8 cellular contexts compared by ENCODE assay signal in the genomic region with DNA sequence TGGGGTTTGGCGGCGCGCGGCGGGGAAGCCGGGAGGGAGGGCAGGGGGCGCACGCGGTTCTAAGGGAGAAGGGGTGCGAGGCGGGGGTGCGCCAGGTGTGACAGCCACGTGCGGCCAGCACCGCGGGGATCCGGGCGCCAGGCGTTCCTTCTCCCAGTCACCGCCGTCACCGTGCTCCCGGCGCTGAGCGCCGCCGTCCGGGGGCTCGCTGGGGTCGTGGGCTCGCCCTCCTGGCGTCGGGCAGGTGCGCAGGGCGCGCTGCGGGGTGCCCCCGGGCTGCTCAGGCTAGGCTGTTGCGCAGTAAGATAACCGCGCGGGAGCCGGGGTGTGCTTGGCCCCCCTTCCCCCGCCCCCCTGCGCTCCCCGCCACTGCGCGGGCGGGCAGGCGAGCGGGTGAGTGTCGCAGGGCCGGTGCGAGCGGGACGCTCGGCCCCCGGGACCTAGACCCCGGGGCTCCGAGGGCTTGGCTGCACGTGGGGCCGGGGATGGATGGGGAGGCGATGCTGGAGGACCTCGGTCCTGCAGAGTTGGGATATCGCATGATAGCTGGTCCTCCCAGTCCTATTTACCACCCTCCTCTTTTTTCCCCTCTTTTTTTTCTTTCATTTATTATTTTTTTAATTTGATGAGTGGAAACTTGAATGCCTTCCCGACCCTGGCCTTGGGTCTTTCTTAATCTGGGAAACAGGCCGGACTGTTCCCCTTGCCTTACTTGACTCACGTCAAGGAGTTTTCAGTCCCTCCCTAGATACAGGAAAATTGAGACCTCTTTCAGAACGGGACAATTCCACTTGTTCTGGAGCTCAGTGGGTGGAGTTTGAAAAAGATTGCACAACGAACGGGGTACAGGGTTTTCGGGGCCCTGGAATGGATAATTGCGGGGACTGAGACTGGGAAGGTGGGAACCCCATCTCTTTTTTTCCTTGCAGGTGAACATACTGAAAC. TPM values are rescaled to one million over a fixed set of nuclear protein-coding genes. Genes with fewer than 3 reads are reported as not detected.
DNase-seq lines count a peak whose midpoint lies in the region; ATAC-seq lines count a peak whose summit lies in the region.

No MANE protein-coding gene starts in this region.

- peak overlapping the region; percentile 16 for H3K27ac Mint-ChIP-seq in activated CD4-positive, alpha-beta memory T cell treated with anti-CD3 and anti-CD28 coated beads, Interleukin-2, amount 10 ng/mL, durations not matched to agents 7 days and 5 days
- H3K27ac Mint-ChIP-seq in effector memory CD8-positive, alpha-beta T cell, result peak overlapping the region; percentile 94 to 95

- POLR2A ChIA-PET in activated CD4-positive, alpha-beta memory T cell treated with anti-CD3 and anti-CD28 coated beads, Interleukin-2, amount 10 ng/mL, durations not matched to agents 7 days and 5 days (lab: Charles Lee), result interaction anchor here (2.7 kb wide), 1 partner anchor 67 kb away, joined by 13 read pairs; the partner anchor contains the start of gene SYAP1

- DNase-seq in NCI-H82 (lab: John Stamatoyannopoulos, UW), result peak; percentile 37
- DNase-seq in NCI-H82 treated with DMSO at 0.1 percent for 48 hours (lab: John Stamatoyannopoulos, UW; ENCODE audit: unreplicated experiment), result no peak
- DNase-seq in Jurkat, Clone E6-1 (ENCODE audit: low read depth, low spot score), result no peak
- peak; percentile 31 for DNase-seq in activated CD4-positive, alpha-beta memory T cell treated with anti-CD3 and anti-CD28 coated beads, Interleukin-2, amount 10 ng/mL, durations not matched to agents 7 days and 5 days
- peak; percentile 15 to 26 (median 17) for DNase-seq in effector memory CD8-positive, alpha-beta T cell
- peak; percentile 5 to 67 (median 42) for DNase-seq in stimulated activated naive CD4-positive, alpha-beta T cell (lab: John Stamatoyannopoulos, UW)
- DNase-seq in GDM1 (lab: John Stamatoyannopoulos, UW), result no peak

- no peaks in the 10 kb centered on the region for H3K27me3 ChIP-seq in mononuclear cell (ENCODE audit: insufficient read depth, low read length)

- CTCF ChIA-PET in activated CD4-positive, alpha-beta memory T cell treated with anti-CD3 and anti-CD28 coated beads, Interleukin-2, amount 10 ng/mL, durations not matched to agents 7 days and 5 days (lab: Charles Lee), result no interaction called here

- H3K27me3 Mint-ChIP-seq in activated CD4-positive, alpha-beta memory T cell treated with anti-CD3 and anti-CD28 coated beads, Interleukin-2, amount 10 ng/mL, durations not matched to agents 7 days and 5 days, result no peaks in the 10 kb centered on the region
- no peaks in the 10 kb centered on the region for H3K27me3 Mint-ChIP-seq in effector memory CD8-positive, alpha-beta T cell

- H3K9me3 ChIP-seq in mononuclear cell (ENCODE audit: low read depth, low read length), result no peaks in the 10 kb centered on the region

- peaks cover 6% of the 10 kb centered on the region for H3K36me3 Mint-ChIP-seq in activated CD4-positive, alpha-beta memory T cell treated with anti-CD3 and anti-CD28 coated beads, Interleukin-2, amount 10 ng/mL, durations not matched to agents 7 days and 5 days (ENCODE audit: low read depth)
- peaks cover 20% of the 10 kb centered on the region for H3K36me3 Mint-ChIP-seq in effector memory CD8-positive, alpha-beta T cell (ENCODE audit: insufficient read depth)

- no peaks in the 10 kb centered on the region for H3K9me3 Mint-ChIP-seq in activated CD4-positive, alpha-beta memory T cell treated with anti-CD3 and anti-CD28 coated beads, Interleukin-2, amount 10 ng/mL, durations not matched to agents 7 days and 5 days
- no peaks in the 10 kb centered on the region for H3K9me3 Mint-ChIP-seq in effector memory CD8-positive, alpha-beta T cell

- peaks cover 19% of the 10 kb centered on the region for H3K4me1 Mint-ChIP-seq in activated CD4-positive, alpha-beta memory T cell treated with anti-CD3 and anti-CD28 coated beads, Interleukin-2, amount 10 ng/mL, durations not matched to agents 7 days and 5 days
- peaks cover 3 to 13% of the 10 kb centered on the region in 2 donors for H3K4me1 Mint-ChIP-seq in effector memory CD8-positive, alpha-beta T cell (ENCODE audit: low read depth in 2 of 2)

- peak; percentile 42 for ATAC-seq in effector memory CD8-positive, alpha-beta T cell (replicated peaks)

- H3K4me3 Mint-ChIP-seq in activated CD4-positive, alpha-beta memory T cell treated with anti-CD3 and anti-CD28 coated beads, Interleukin-2, amount 10 ng/mL, durations not matched to agents 7 days and 5 days, result peak overlapping the region; percentile 98
- peak overlapping the region; percentile 94 to 97 for H3K4me3 Mint-ChIP-seq in effector memory CD8-positive, alpha-beta T cell

- H3K4me1 ChIP-seq in mononuclear cell (ENCODE audit: insufficient read depth, low read length), result peaks cover 17% of the 10 kb centered on the region

- H3K4me3 ChIP-seq in Jurkat, Clone E6-1 (ENCODE audit: low read length), result peak overlapping the region; percentile 73
- peak overlapping the region; percentile 59 for H3K4me3 ChIP-seq in mononuclear cell (ENCODE audit: low read length)

RNA-seq across cellular contexts. Expression of gene TXLNG, which starts 0.8 kb away (rescaled TPM):
- polyA plus RNA-seq in Jurkat, Clone E6-1 (2012; ENCODE audit: insufficient read depth, insufficient read length), result 22.2 TPM
- 1 to 10 TPM; 9.4 to 9.8 TPM for total RNA-seq in activated CD4-positive, alpha-beta memory T cell treated with anti-CD3 and anti-CD28 coated beads, Interleukin-2, amount 10 ng/mL, durations not matched to agents 7 days and 5 days
- 17.9 TPM for total RNA-seq in mononuclear cell

Comparison
In these comparisons a context has a peak if more than half of its experiments do, and no peak if none do; other contexts are left out.
1. DNase-seq: peak in NCI-H82 (single experiment), activated CD4-positive, alpha-beta memory T cell treated with anti-CD3 and anti-CD28 coated beads, Interleukin-2, amount 10 ng/mL, durations not matched to agents 7 days and 5 days (single experiment), effector memory CD8-positive, alpha-beta T cell (3 of 3) and stimulated activated naive CD4-positive, alpha-beta T cell (6 of 6); none in NCI-H82 treated with DMSO at 0.1 percent for 48 hours (single experiment), Jurkat, Clone E6-1 (single experiment) and GDM1 (single experiment).